ENCODE assay signal across 8 cellular contexts in the genomic region with DNA sequence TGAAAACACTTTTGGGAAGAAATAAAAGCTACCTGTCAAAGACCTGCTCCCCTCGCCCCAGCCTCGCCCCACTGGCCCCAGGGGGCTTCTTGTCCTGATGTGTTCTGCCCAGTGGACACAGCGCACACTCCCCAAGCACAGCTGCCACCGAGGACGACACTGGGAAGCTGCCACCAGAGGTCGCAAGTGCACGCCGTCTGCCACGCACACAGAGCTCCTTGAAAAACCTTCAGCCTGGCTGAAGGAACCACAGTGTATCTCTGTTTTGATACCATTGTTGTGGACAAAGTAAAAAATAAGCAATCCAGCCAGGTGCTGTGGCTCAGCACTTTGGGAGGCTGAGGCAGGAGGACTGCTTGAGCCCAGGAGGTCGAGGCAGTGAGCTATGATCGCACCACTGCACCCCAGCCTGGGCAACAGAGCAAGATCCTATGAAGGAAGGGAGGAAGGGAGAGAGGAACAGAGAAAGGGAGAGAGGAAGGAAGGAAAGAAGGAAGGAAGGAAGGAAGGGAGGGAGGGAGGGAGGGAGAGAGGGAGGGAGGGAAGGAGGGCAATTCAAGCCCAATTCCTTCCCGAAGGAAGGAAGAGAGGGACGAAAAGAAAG. TPM values are rescaled to one million over a fixed set of nuclear protein-coding genes. Genes with fewer than 3 reads are reported as not detected.
DNase-seq lines count a peak whose midpoint lies in the region; ATAC-seq and TF ChIP-seq lines count a peak whose summit lies in the region.

No MANE protein-coding gene starts in this region.

- H2AFZ ChIP-seq in mammary epithelial cell (ENCODE audit: low read depth, low read length) = no peak overlapping the region

- H3K27ac ChIP-seq in mammary epithelial cell (ENCODE audit: insufficient read depth, low read depth, low read length) = no peak overlapping the region

- CTCF ChIA-PET in mammary epithelial cell (lab: Charles Lee; ENCODE audit: low non-redundant PET) = interaction anchor here (0.7 to 1.1 kb wide), 3 partner anchors 15 to 340 kb away, joined by 3 to 8 read pairs (median 5); no protein-coding TSS in a partner anchor

- in situ Hi-C loops in mammary epithelial cell (cut with MboI; ENCODE audit: low sequenced_read_pairs in 2 of 2) = loop anchor here in 1 of 2 donors (25.0 kb wide), 1 partner anchor 682 kb away; no protein-coding TSS in a partner anchor

- H3K79me2 ChIP-seq in mammary epithelial cell (ENCODE audit: insufficient read depth, low read length) = no peaks in the 10 kb centered on the region

- H3K4me3 ChIP-seq in WI38 (ENCODE audit: low read depth, low read length) (no peak overlapping the region), mammary epithelial cell (replicated peaks in 1 of 3; ENCODE audit: insufficient read depth in 1 of 3, low read depth in 2 of 3, low read length in 3 of 3) (no peak overlapping the region), kidney epithelial cell (ENCODE audit: low read depth, low read length) (no peak overlapping the region)

- H3K4me1 ChIP-seq in mammary epithelial cell (ENCODE audit: insufficient read depth, low read length) = no peaks in the 10 kb centered on the region

- H3K27me3 ChIP-seq in mammary epithelial cell (ENCODE audit: insufficient read depth, low read length) (no peaks in the 10 kb centered on the region), kidney epithelial cell (ENCODE audit: control insufficient read depth, insufficient read depth, low read length) (peaks cover 17% of the 10 kb centered on the region)

- dilution Hi-C loops in mammary epithelial cell (cut with HindIII; ENCODE audit: low sequenced_read_pairs) = no loop called here

- ATAC-seq in HG03280 (IDR thresholded peaks at IDR 0.05; ENCODE audit: unreplicated experiment) = no peak

- H3K9ac ChIP-seq in mammary epithelial cell (ENCODE audit: insufficient read depth, low read length) = no peak overlapping the region

- H3K36me3 ChIP-seq in mammary epithelial cell (ENCODE audit: insufficient read depth, low read length) (no peaks in the 10 kb centered on the region), kidney epithelial cell (ENCODE audit: control insufficient read depth, insufficient read depth, low read length) (no peaks in the 10 kb centered on the region)

- no peak overlapping the region for H3K4me2 ChIP-seq in mammary epithelial cell (ENCODE audit: insufficient read depth, low read depth, low read length)

- 21% methylated on average over 11 of the region's 13 CpGs for WGBS in mammary epithelial cell (ENCODE audit: low coverage, missing lambda C conversion rate)

- intact Hi-C loops in mammary epithelial cell (cut with micrococcal nuclease) = loop anchor here (1.0 kb wide), 1 partner anchor 341 kb away; no protein-coding TSS in a partner anchor

- no peaks in the 10 kb centered on the region for H3K9me3 ChIP-seq in mammary epithelial cell (replicated peaks; ENCODE audit: insufficient read depth, low read length)

- no TSS peak for BruUV-seq in mammary epithelial cell (replicated peaks; lab: Mats Ljungman, UMichigan)

- DNase-seq in AML-193 (lab: John Stamatoyannopoulos, UW) = peak; percentile 22 to 41
- DNase-seq in GM20000 (ENCODE audit: low spot score) = peak; percentile 77
- DNase-seq in NCI-H2171 treated with DMSO at 0.1 percent for 48 hours (lab: John Stamatoyannopoulos, UW) = peak; percentile 81
- DNase-seq in mammary epithelial cell = peak; percentile 44
- peak; percentile 16 for DNase-seq in kidney epithelial cell (ENCODE audit: low read depth)
- peak; percentile 33 for DNase-seq in stimulated activated CD4-positive, alpha-beta T cell treated with anti-CD3 and anti-CD28 coated beads, Interleukin-2, amount 100 ng/mL, for 4 hours (ENCODE audit: low read depth)

- peak; percentile 90 for TF ChIP-seq CTCF in GM20000 (IDR thresholded peaks at IDR 0.05; ENCODE audit: extremely low read depth, missing control alignments)
- peak; percentile 71 for TF ChIP-seq CTCF in WI38 (IDR thresholded peaks at IDR 0.05; ENCODE audit: low read depth, low read length)
- peak; percentile 80 to 91 for TF ChIP-seq CTCF in mammary epithelial cell (conservative IDR thresholded peaks at IDR 0.05 in 1 of 2, IDR thresholded peaks at IDR 0.05 in 1 of 2; ENCODE audit: extremely low read depth in 1 of 2, insufficient read depth in 1 of 2, low read depth in 1 of 2, low read length in 2 of 2)
- TF ChIP-seq CTCF in kidney epithelial cell (IDR thresholded peaks at IDR 0.05; ENCODE audit: insufficient read depth, low read length, poor library complexity, severe bottlenecking) = peak; percentile 92

- H4K20me1 ChIP-seq in mammary epithelial cell (ENCODE audit: insufficient read depth, low read length) = no peaks in the 10 kb centered on the region

RNA-seq across cellular contexts. Expression of gene CEBPG, which starts 57.3 kb away (rescaled TPM):
- total RNA-seq in mammary epithelial cell = 10 to 100 TPM; 39.5 to 50.0 TPM
- 18.8 TPM for polyA plus RNA-seq in mammary epithelial cell
- polyA minus RNA-seq in mammary epithelial cell = 7.5 TPM
- total RNA-seq in kidney epithelial cell = 51.7 and 55.7 TPM in 2 replicates

Comparison
In these comparisons a context has a peak if more than half of its experiments do, and no peak if none do; other contexts are left out.
1. DNase-seq: peak in every context shown above with its lines; median percentile 81 in NCI-H2171 treated with DMSO at 0.1 percent for 48 hours; 77 in GM20000; 44 in mammary epithelial cell; 33 in stimulated activated CD4-positive, alpha-beta T cell treated with anti-CD3 and anti-CD28 coated beads, Interleukin-2, amount 100 ng/mL, for 4 hours; 32 in AML-193; 16 in kidney epithelial cell.